ENCODE assay signal across 27 cellular contexts in genomic region chr4:190121759-190122158, GRCh38. TPM values are rescaled to one million over a fixed set of nuclear protein-coding genes. Genes with fewer than 3 reads are reported as not detected.
DNase-seq lines count a peak whose midpoint lies in the region; ATAC-seq, FAIRE-seq and TF ChIP-seq lines count a peak whose summit lies in the region.
"Had no signal": no experiment of that assay in that cellular context is flagged by ENCODE, and none has a peak within 500 bp of the region (broad histone marks: within the 10 kb centered on the region; RNA-seq: fewer than 3 reads in every experiment).

No MANE protein-coding gene starts in this region.

- TF ChIP-seq POLR2A in HepG2 (IDR thresholded peaks at IDR 0.05; ENCODE audit: insufficient read depth in 1 of 2, low read depth in 2 of 2, low read length in 2 of 2): no peak

- peaks cover 22% of the 10 kb centered on the region for H3K9me3 ChIP-seq in HepG2 (ENCODE audit: low read length)
- H3K9me3 ChIP-seq: sigmoid colon had no signal

- FAIRE-seq in HepG2 (lab: Jason Lieb, UNC): no peak
- FAIRE-seq in GM19239 (lab: Jason Lieb, UNC): no peak
- FAIRE-seq: H54 had no signal

- H4K20me1 ChIP-seq in GM23338 (replicated peaks; ENCODE audit: insufficient read depth): no peaks in the 10 kb centered on the region
- H4K20me1 ChIP-seq in HepG2 (ENCODE audit: insufficient read depth, low read length): no peaks in the 10 kb centered on the region
- H4K20me1 ChIP-seq: BLaER1 treated with 17β-estradiol and CSF1 and Interleukin-3, amounts not matched to agents 10 nM and 100 nM had no signal

- H3K9me2 ChIP-seq in GM23338 (ENCODE audit: insufficient read depth): no peaks in the 10 kb centered on the region

- WGBS in HepG2 (ENCODE audit: low lambda C conversion rate): 96% methylated on average over 69 of the region's 70 CpGs

- H3K27ac ChIP-seq in GM23338 (ENCODE audit: low read depth): no peak overlapping the region
- H3K27ac ChIP-seq in HepG2 (ENCODE audit: extremely low read length, insufficient read depth, low read length): no peak overlapping the region
- H3K27ac ChIP-seq: BLaER1 treated with 17β-estradiol and CSF1 and Interleukin-3, amounts not matched to agents 10 nM and 100 nM; cardiac muscle cell; parathyroid adenoma; sigmoid colon; SK-N-MC had no signal

- no peak overlapping the region for H3K27ac Mint-ChIP-seq in GM23338
- no peak overlapping the region for H3K27ac Mint-ChIP-seq in stimulated activated memory B cell treated with anti-CD40 and anti-IgM and Interleukin-4, amounts not matched to agents 10 μg/mL and 1 μg/mL and 100 μg/mL, for 72 hours
- H3K27ac Mint-ChIP-seq: naive thymus-derived CD4-positive, alpha-beta T cell had no signal

- no peak overlapping the region for H2AFZ ChIP-seq in GM23338
- no peak overlapping the region for H2AFZ ChIP-seq in HepG2 (ENCODE audit: low read length)
- H2AFZ ChIP-seq: parathyroid adenoma had no signal

- in situ Hi-C loops in HepG2 (cut with HindIII; ENCODE audit: extremely low pct_ligation_motif_present, low pct_unique_long_range_greater_than_20kb): no loop called here

- H3K27me3 Mint-ChIP-seq in GM23338 (ENCODE audit: insufficient read depth, low read depth, poor library complexity): peaks cover 7% of the 10 kb centered on the region
- H3K27me3 Mint-ChIP-seq in stimulated activated memory B cell treated with anti-CD40 and anti-IgM and Interleukin-4, amounts not matched to agents 10 μg/mL and 1 μg/mL and 100 μg/mL, for 72 hours: no peaks in the 10 kb centered on the region
- H3K27me3 Mint-ChIP-seq: naive thymus-derived CD4-positive, alpha-beta T cell had no signal

- POLR2A ChIA-PET in HepG2 (lab: Yijun Ruan, JAX): no interaction called here

- H3K79me2 ChIP-seq in GM23338 (replicated peaks; ENCODE audit: insufficient read depth) (no peaks in the 10 kb centered on the region), HepG2 (ENCODE audit: insufficient read depth, low read length) (no peaks in the 10 kb centered on the region)
- H3K79me2 ChIP-seq: parathyroid adenoma had no signal

- TF ChIP-seq RAD21 in HepG2 (CRISPR knock-in tag; IDR thresholded peaks at IDR 0.05): no peak

- TF ChIP-seq EP300 in HepG2 (IDR thresholded peaks at IDR 0.05; ENCODE audit: low read depth in 2 of 2, low read length in 2 of 2) (no peak), HepG2 (CRISPR knock-in tag; IDR thresholded peaks at IDR 0.05; ENCODE audit: borderline replicate concordance) (no peak)

- intact Hi-C loops in HepG2 (cut with micrococcal nuclease; ENCODE audit: unreplicated experiment): no loop called here

- H3K4me3 Mint-ChIP-seq in GM23338: no peak overlapping the region
- H3K4me3 Mint-ChIP-seq in stimulated activated memory B cell treated with anti-CD40 and anti-IgM and Interleukin-4, amounts not matched to agents 10 μg/mL and 1 μg/mL and 100 μg/mL, for 72 hours: no peak overlapping the region
- H3K4me3 Mint-ChIP-seq: naive thymus-derived CD4-positive, alpha-beta T cell had no signal

- no peaks in the 10 kb centered on the region for H3K4me1 Mint-ChIP-seq in GM23338
- no peaks in the 10 kb centered on the region for H3K4me1 Mint-ChIP-seq in stimulated activated memory B cell treated with anti-CD40 and anti-IgM and Interleukin-4, amounts not matched to agents 10 μg/mL and 1 μg/mL and 100 μg/mL, for 72 hours
- H3K4me1 Mint-ChIP-seq: naive thymus-derived CD4-positive, alpha-beta T cell had no signal

- DNase-seq in GM23338 (ENCODE audit: low spot score): peak; percentile 7
- DNase-seq in HepG2 (ENCODE audit: low spot score): no peak
- no peak for DNase-seq in GM19239 (ENCODE audit: insufficient read length, low spot score)
- no peak for DNase-seq in NAMALWA (ENCODE audit: low spot score)
- DNase-seq: activated naive CD4-positive, alpha-beta T cell treated with anti-CD3 and anti-CD28 coated beads, Interleukin-2, amount 50 U/mL, for 16 hours; COR-L47; dermis blood vessel endothelial cell; DMS79 treated with DMSO at 0.1 percent for 48 hours; naive thymus-derived CD4-positive, alpha-beta T cell; NCI-H1092 treated with DMSO at 0.1 percent for 48 hours; NCI-H187 treated with DMSO at 0.1 percent for 48 hours; NCI-H526 treated with DMSO at 0.1 percent for 48 hours; stimulated activated CD4-positive, alpha-beta T cell treated with anti-CD3 and anti-CD28 coated beads, Interleukin-15, amount 100 ng/mL, for 24 hours; T-helper 2 cell had no signal

- no peak for TF ChIP-seq CTCF in GM23338 (conservative IDR thresholded peaks at IDR 0.05; ENCODE audit: low read depth in 2 of 2)
- TF ChIP-seq CTCF in HepG2 (CRISPR knock-in tag; IDR thresholded peaks at IDR 0.05): no peak

- no peaks in the 10 kb centered on the region; the same call in 1 of the 2 replicates for H3K27me3 ChIP-seq in GM23338 (ENCODE audit: insufficient read depth)
- H3K27me3 ChIP-seq in HepG2 (ENCODE audit: control insufficient read depth in 1 of 2, insufficient read depth in 2 of 2, low read length in 2 of 2): no peaks in the 10 kb centered on the region
- H3K27me3 ChIP-seq: BLaER1 treated with 17β-estradiol and CSF1 and Interleukin-3, amounts not matched to agents 10 nM and 100 nM; cardiac muscle cell; sigmoid colon had no signal

- ATAC-seq in GM23338: no peak
- ATAC-seq in esophagus mucosa: peak; percentile 70
- no peak for ATAC-seq in HepG2
- ATAC-seq in stimulated activated memory B cell treated with anti-CD40 and anti-IgM and Interleukin-4, amounts not matched to agents 10 μg/mL and 1 μg/mL and 100 μg/mL, for 72 hours: peak; percentile 88
- ATAC-seq in GM21528 (IDR thresholded peaks at IDR 0.05; ENCODE audit: low FRiP score, unreplicated experiment): no peak
- ATAC-seq: naive thymus-derived CD4-positive, alpha-beta T cell had no signal

- H3K9me3 Mint-ChIP-seq in GM23338: peaks cover 24% of the 10 kb centered on the region
- H3K9me3 Mint-ChIP-seq in stimulated activated memory B cell treated with anti-CD40 and anti-IgM and Interleukin-4, amounts not matched to agents 10 μg/mL and 1 μg/mL and 100 μg/mL, for 72 hours: peaks cover 3% of the 10 kb centered on the region

- H3K4me3 ChIP-seq in GM23338 (no peak overlapping the region), HepG2 (replicated peaks in 1 of 3; ENCODE audit: insufficient read depth in 1 of 3, low read depth in 2 of 3, low read length in 3 of 3) (no peak overlapping the region)
- H3K4me3 ChIP-seq: BLaER1 treated with 17β-estradiol and CSF1 and Interleukin-3, amounts not matched to agents 10 nM and 100 nM; cardiac muscle cell; sigmoid colon; SK-N-MC had no signal

- no peaks in the 10 kb centered on the region for H3K4me1 ChIP-seq in GM23338 (ENCODE audit: insufficient read depth)
- no peaks in the 10 kb centered on the region for H3K4me1 ChIP-seq in HepG2 (ENCODE audit: insufficient read depth, low read length)
- H3K4me1 ChIP-seq: BLaER1 treated with 17β-estradiol and CSF1 and Interleukin-3, amounts not matched to agents 10 nM and 100 nM; parathyroid adenoma; sigmoid colon had no signal

- H3F3A ChIP-seq in GM23338 (replicated peaks; ENCODE audit: low read depth): peaks cover 5% of the 10 kb centered on the region; the same call in 1 of the 2 replicates

- H3K4me2 ChIP-seq in GM23338 (no peak overlapping the region), HepG2 (ENCODE audit: low read depth, low read length) (no peak overlapping the region)
- H3K4me2 ChIP-seq: BLaER1 treated with 17β-estradiol and CSF1 and Interleukin-3, amounts not matched to agents 10 nM and 100 nM had no signal

- BruUV-seq in HepG2 (replicated peaks; lab: Mats Ljungman, UMichigan): no TSS peak

- CTCF ChIA-PET in HepG2 (lab: Yijun Ruan, JAX; ENCODE audit: low intra/inter-chr PET ratio, low total read pairs): no interaction called here

- peaks cover 10% of the 10 kb centered on the region; the same call in 2 of the 3 replicates for H3K36me3 Mint-ChIP-seq in GM23338 (ENCODE audit: low read depth)
- H3K36me3 Mint-ChIP-seq in stimulated activated memory B cell treated with anti-CD40 and anti-IgM and Interleukin-4, amounts not matched to agents 10 μg/mL and 1 μg/mL and 100 μg/mL, for 72 hours: no peaks in the 10 kb centered on the region
- H3K36me3 Mint-ChIP-seq: naive thymus-derived CD4-positive, alpha-beta T cell had no signal

- no peak overlapping the region for H3K9ac ChIP-seq in HepG2 (ENCODE audit: insufficient read depth, low read depth, low read length)
- H3K9ac ChIP-seq: BLaER1 treated with 17β-estradiol and CSF1 and Interleukin-3, amounts not matched to agents 10 nM and 100 nM; parathyroid adenoma had no signal

- H3K36me3 ChIP-seq in GM23338 (ENCODE audit: insufficient read depth): no peaks in the 10 kb centered on the region
- H3K36me3 ChIP-seq in HepG2 (replicated peaks in 1 of 2; ENCODE audit: control insufficient read depth in 1 of 2, insufficient read depth in 2 of 2, low read length in 2 of 2): no peaks in the 10 kb centered on the region
- H3K36me3 ChIP-seq: BLaER1 treated with 17β-estradiol and CSF1 and Interleukin-3, amounts not matched to agents 10 nM and 100 nM; cardiac muscle cell; sigmoid colon had no signal

RNA-seq across cellular contexts. Expression of gene DUX4, which starts 51.8 kb away (rescaled TPM):
- total RNA-seq in GM23338 (2014; rRNA removed; shearing (Covaris generic)): not detected in 2 replicates
- not detected in 2 replicates for polyA plus RNA-seq in GM23338 (2016; fragmentation: Nextera tagmentation; extraction: Ambion mirVana)
- total RNA-seq in esophagus mucosa: 0.56 TPM
- not detected in 2 replicates for total RNA-seq in HepG2 (2016; rRNA removed; fragmentation: Illumina TruSeq; extraction: Trizol)
- total RNA-seq in HepG2 (2016; cell fraction: cytosol; rRNA removed; fragmentation: Illumina TruSeq; extraction: Trizol; ENCODE audit: low read depth): not detected in 2 replicates
- total RNA-seq in HepG2 (2016; cell fraction: insoluble cytoplasmic fraction; rRNA removed; fragmentation: Illumina TruSeq; extraction: Trizol): not detected in 2 replicates
- total RNA-seq in HepG2 (2016; cell fraction: membrane; rRNA removed; fragmentation: Illumina TruSeq; extraction: Trizol): not detected in 2 replicates
- not detected in 2 replicates for total RNA-seq in HepG2 (2016; cell fraction: nucleus; rRNA removed; fragmentation: Illumina TruSeq; extraction: Trizol)
- polyA plus RNA-seq in HepG2 (2011; rRNA removed): not detected in 2 replicates
- not detected in 2 replicates for polyA plus RNA-seq in HepG2 (2011; cell fraction: cytosol; rRNA removed)
- not detected in 2 replicates for polyA plus RNA-seq in HepG2 (2011; cell fraction: nucleus; rRNA removed)
- polyA plus RNA-seq in HepG2 (2012): not detected in 2 replicates
- polyA plus RNA-seq in HepG2 (2016; cell fraction: cytosol; fragmentation: Illumina TruSeq; extraction: Trizol; ENCODE audit: low read depth): not detected in 2 replicates
- polyA plus RNA-seq in HepG2 (2016; cell fraction: insoluble cytoplasmic fraction; fragmentation: Illumina TruSeq; extraction: Trizol; ENCODE audit: low read depth): not detected in 2 replicates
- not detected in 2 replicates for polyA plus RNA-seq in HepG2 (2016; cell fraction: membrane; fragmentation: Illumina TruSeq; extraction: Trizol; ENCODE audit: low read depth)
- polyA plus RNA-seq in HepG2 (2016; cell fraction: nucleus; fragmentation: Illumina TruSeq; extraction: Trizol; ENCODE audit: insufficient read depth, low read depth): not detected in 2 replicates
- not detected in 2 replicates for polyA minus RNA-seq in HepG2 (2011; rRNA and poly(A)+ RNA removed; ENCODE audit: low replicate concordance)
- polyA minus RNA-seq in HepG2 (2011; cell fraction: cytosol; rRNA and poly(A)+ RNA removed): not detected in 2 replicates
- polyA minus RNA-seq in HepG2 (2011; cell fraction: nucleus; rRNA and poly(A)+ RNA removed): not detected in 2 replicates
- total RNA-seq: cardiac muscle cell; dermis blood vessel endothelial cell; glomerular endothelial cell; naive thymus-derived CD4-positive, alpha-beta T cell; RPMI7951; sigmoid colon; urinary bladder had no signal
- polyA plus RNA-seq: AG04450; cardiac muscle cell; naive thymus-derived CD4-positive, alpha-beta T cell; sigmoid colon; urinary bladder had no signal

RNA-seq across cellular contexts. Expression of gene DBET, which starts 57.5 kb away (rescaled TPM):
- not detected in 2 replicates for total RNA-seq in GM23338 (2014; rRNA removed; shearing (Covaris generic))
- 0.08 TPM in 1 of 2 replicates, not detected in the other for polyA plus RNA-seq in GM23338 (2016; fragmentation: Nextera tagmentation; extraction: Ambion mirVana)
- total RNA-seq in esophagus mucosa: not detected
- total RNA-seq in HepG2 (2016; rRNA removed; fragmentation: Illumina TruSeq; extraction: Trizol): not detected in 2 replicates
- total RNA-seq in HepG2 (2016; cell fraction: cytosol; rRNA removed; fragmentation: Illumina TruSeq; extraction: Trizol; ENCODE audit: low read depth): not detected in 2 replicates
- total RNA-seq in HepG2 (2016; cell fraction: insoluble cytoplasmic fraction; rRNA removed; fragmentation: Illumina TruSeq; extraction: Trizol): not detected in 2 replicates
- not detected in 2 replicates for total RNA-seq in HepG2 (2016; cell fraction: membrane; rRNA removed; fragmentation: Illumina TruSeq; extraction: Trizol)
- total RNA-seq in HepG2 (2016; cell fraction: nucleus; rRNA removed; fragmentation: Illumina TruSeq; extraction: Trizol): not detected in 2 replicates
- not detected in 2 replicates for polyA plus RNA-seq in HepG2 (2011; rRNA removed)
- not detected in 2 replicates for polyA plus RNA-seq in HepG2 (2011; cell fraction: cytosol; rRNA removed)
- polyA plus RNA-seq in HepG2 (2011; cell fraction: nucleus; rRNA removed): not detected in 2 replicates
- polyA plus RNA-seq in HepG2 (2012): not detected in 2 replicates
- not detected in 2 replicates for polyA plus RNA-seq in HepG2 (2016; cell fraction: cytosol; fragmentation: Illumina TruSeq; extraction: Trizol; ENCODE audit: low read depth)
- polyA plus RNA-seq in HepG2 (2016; cell fraction: insoluble cytoplasmic fraction; fragmentation: Illumina TruSeq; extraction: Trizol; ENCODE audit: low read depth): not detected in 2 replicates
- polyA plus RNA-seq in HepG2 (2016; cell fraction: membrane; fragmentation: Illumina TruSeq; extraction: Trizol; ENCODE audit: low read depth): not detected in 2 replicates
- polyA plus RNA-seq in HepG2 (2016; cell fraction: nucleus; fragmentation: Illumina TruSeq; extraction: Trizol; ENCODE audit: insufficient read depth, low read depth): not detected in 2 replicates
- not detected in 2 replicates for polyA minus RNA-seq in HepG2 (2011; rRNA and poly(A)+ RNA removed; ENCODE audit: low replicate concordance)
- not detected in 2 replicates for polyA minus RNA-seq in HepG2 (2011; cell fraction: cytosol; rRNA and poly(A)+ RNA removed)
- not detected in 2 replicates for polyA minus RNA-seq in HepG2 (2011; cell fraction: nucleus; rRNA and poly(A)+ RNA removed)
- total RNA-seq: cardiac muscle cell; dermis blood vessel endothelial cell; glomerular endothelial cell; naive thymus-derived CD4-positive, alpha-beta T cell; RPMI7951; sigmoid colon; urinary bladder had no signal
- polyA plus RNA-seq: AG04450; cardiac muscle cell; naive thymus-derived CD4-positive, alpha-beta T cell; sigmoid colon; urinary bladder had no signal

Comparison
In these comparisons a context has a peak if more than half of its experiments do, and no peak if none do; other contexts are left out.
1. ATAC-seq: peak in esophagus mucosa (single experiment) and stimulated activated memory B cell treated with anti-CD40 and anti-IgM and Interleukin-4, amounts not matched to agents 10 μg/mL and 1 μg/mL and 100 μg/mL, for 72 hours (single experiment); none in GM23338 (single experiment), HepG2 (single experiment) and GM21528 (single experiment).